Comparison of ENCODE assay signal across 19 cellular contexts in genomic region chr9:129209109-129209508, GRCh38. TPM values are rescaled to one million over a fixed set of nuclear protein-coding genes. Genes with fewer than 3 reads are reported as not detected.
DNase-seq lines count a peak whose midpoint lies in the region; ATAC-seq and TF ChIP-seq lines count a peak whose summit lies in the region.
"Had no signal": no experiment of that assay in that cellular context is flagged by ENCODE, and none has a peak within 500 bp of the region (broad histone marks: within the 10 kb centered on the region; RNA-seq: fewer than 3 reads in every experiment).

No MANE protein-coding gene starts in this region.

- peak overlapping the region; percentile 96 for H3K14ac ChIP-seq in H9 (ENCODE audit: insufficient read depth, low read length)

- H3K4me1 ChIP-seq in BLaER1 (peaks cover 20% of the 10 kb centered on the region), H9 (ENCODE audit: insufficient read depth, low read length) (no peaks in the 10 kb centered on the region; the same call in 1 of the 2 replicates), mesodermal cell (ENCODE audit: control insufficient read depth, insufficient read depth, low read length, poor library complexity, severe bottlenecking) (peaks cover 8% of the 10 kb centered on the region)
- H3K4me1 ChIP-seq: SJCRH30, uterus had no signal

- H3K23me2 ChIP-seq in H9 (ENCODE audit: insufficient read length, low read depth, low read length, poor library complexity, severe bottlenecking): peaks cover 7% of the 10 kb centered on the region

- H3K56ac ChIP-seq in H9 (ENCODE audit: insufficient read length, low read depth, low read length): no peak overlapping the region

- H2BK5ac ChIP-seq in H9 (ENCODE audit: insufficient read length, low read length): no peak overlapping the region

- TF ChIP-seq CTCF in H9 (conservative IDR thresholded peaks at IDR 0.05): no peak

- no CpG with 5 or more reads among the region's 4 CpGs for WGBS in H9 (ENCODE audit: extremely low coverage, insufficient read length, low lambda C conversion rate)
- WGBS in mesodermal cell (ENCODE audit: insufficient coverage in 2 of 2), 2 experiments: 26 to 57% methylated on average over 2 to 3 of the region's 4 CpGs

- H3K9ac ChIP-seq in BLaER1 (no peak overlapping the region), H9 (ENCODE audit: extremely low read depth, insufficient read length, low read length) (peak overlapping the region; percentile 72)

- H3K4me3 ChIP-seq in BLaER1 (no peak overlapping the region), mesodermal cell (ENCODE audit: extremely low read depth, insufficient read depth, low read length, poor library complexity, severe bottlenecking) (peak overlapping the region; percentile 9)
- H3K4me3 ChIP-seq: ovary, SJCRH30, uterus had no signal

- H3T11ph ChIP-seq in H9 (ENCODE audit: low read length): no peak overlapping the region

- H3K27me3 ChIP-seq in BLaER1: no peaks in the 10 kb centered on the region
- H3K27me3 ChIP-seq in H9 (ENCODE audit: insufficient read depth, low read length): no peaks in the 10 kb centered on the region
- H3K27me3 ChIP-seq: brain microvascular endothelial cell, ovary, SJCRH30, uterus had no signal

- no peak overlapping the region for H3K4ac ChIP-seq in H9 (ENCODE audit: low read depth, low read length)

- H3K27ac ChIP-seq in BLaER1: no peak overlapping the region
- peak overlapping the region; percentile 71 for H3K27ac ChIP-seq in H9 (ENCODE audit: insufficient read length, low read depth, low read length)
- no peak overlapping the region for H3K27ac ChIP-seq in mesodermal cell (ENCODE audit: low read depth, low read length, severe bottlenecking)
- no peak overlapping the region for H3K27ac ChIP-seq in substantia nigra (ENCODE audit: low read depth, low read length, poor library complexity, severe bottlenecking)
- H3K27ac ChIP-seq: brain microvascular endothelial cell, epithelial cell of prostate, ovary, SJCRH30, uterus had no signal

- H4K20me1 ChIP-seq in BLaER1 (no peaks in the 10 kb centered on the region), H9 (ENCODE audit: control insufficient read depth, insufficient read depth, insufficient read length) (peaks cover 2% of the 10 kb centered on the region)

- H4K91ac ChIP-seq in H9 (ENCODE audit: insufficient read length, low read depth, low read length): no peak overlapping the region

- peaks cover 0 to 12% (median 9%) of the 10 kb centered on the region in 3 experiments; a peak in 4 of 7 replicates for H3K36me3 Mint-ChIP-seq in H9 (ENCODE audit: insufficient read depth in 1 of 3, low read depth in 3 of 3)
- no peaks in the 10 kb centered on the region for H3K36me3 Mint-ChIP-seq in activated naive CD8-positive, alpha-beta T cell treated with anti-CD3 and anti-CD28 coated beads, Interleukin-2, amount 50 U/mL, for 24 hours (ENCODE audit: low read depth)

- H2BK15ac ChIP-seq in H9 (ENCODE audit: low read depth, low read length): no peak overlapping the region

- ATAC-seq in activated naive CD8-positive, alpha-beta T cell treated with anti-CD3 and anti-CD28 coated beads, Interleukin-2, amount 50 U/mL, for 24 hours: no peak
- ATAC-seq in GM21737 (IDR thresholded peaks at IDR 0.05; ENCODE audit: unreplicated experiment): no peak
- ATAC-seq: left lobe of liver had no signal

- H3K27ac Mint-ChIP-seq in H9: peak overlapping the region; percentile 97 to 99 (median 98)
- H3K27ac Mint-ChIP-seq in activated naive CD8-positive, alpha-beta T cell treated with anti-CD3 and anti-CD28 coated beads, Interleukin-2, amount 50 U/mL, for 24 hours: peak overlapping the region; percentile 89

- no peak overlapping the region for H3K23ac ChIP-seq in H9 (ENCODE audit: insufficient read length, low read depth, low read length)

- DNase-seq in H9 (peak; percentile 54), NK-92 (lab: John Stamatoyannopoulos, UW; ENCODE audit: unreplicated experiment) (no peak), substantia nigra (lab: John Stamatoyannopoulos, UW) (no peak), posterior cingulate gyrus (no peak)
- no peak for DNase-seq in activated naive CD8-positive, alpha-beta T cell treated with anti-CD3 and anti-CD28 coated beads, Interleukin-2, amount 50 U/mL, for 24 hours
- DNase-seq: brain microvascular endothelial cell, dermis blood vessel endothelial cell, foreskin melanocyte, NCI-H2081, NCI-H524 treated with DMSO at 0.1 percent for 48 hours, SJCRH30, uterus had no signal

- no peak overlapping the region for H2AFZ ChIP-seq in H9 (ENCODE audit: low read length)

- no peak overlapping the region for H2BK120ac ChIP-seq in H9 (ENCODE audit: low read depth, low read length, poor library complexity, severe bottlenecking)

- peaks cover 3% of the 10 kb centered on the region; the same call in 1 of the 2 replicates for H3K79me2 ChIP-seq in H9 (ENCODE audit: insufficient read depth, low read length)

- no peak overlapping the region for H2BK20ac ChIP-seq in H9 (ENCODE audit: low read depth, low read length, poor library complexity, severe bottlenecking)

- intact Hi-C loops in posterior cingulate gyrus (cut with DNase I): loop anchor here (10.0 kb wide), 1 partner anchor 46 kb away; no protein-coding TSS in a partner anchor

- no peaks in the 10 kb centered on the region for H3K79me1 ChIP-seq in H9 (ENCODE audit: insufficient read depth, low read depth, low read length, poor library complexity, severe bottlenecking)

- H3K18ac ChIP-seq in H9 (ENCODE audit: insufficient read length, low read depth, low read length): peak overlapping the region; percentile 68

- H2AK5ac ChIP-seq in H9 (ENCODE audit: insufficient read length, low read length): no peak overlapping the region

- H3K9me3 ChIP-seq in BLaER1: no peaks in the 10 kb centered on the region
- H3K9me3 ChIP-seq in H9 (ENCODE audit: control insufficient read depth, low read depth, low read length): no peaks in the 10 kb centered on the region
- no peaks in the 10 kb centered on the region for H3K9me3 ChIP-seq in mesodermal cell (ENCODE audit: control insufficient read depth, low read length)
- H3K9me3 ChIP-seq: ovary, SJCRH30, uterus had no signal

- H3K4me3 Mint-ChIP-seq in H9: peak overlapping the region; percentile 89 to 92
- peak overlapping the region; percentile 71 for H3K4me3 Mint-ChIP-seq in activated naive CD8-positive, alpha-beta T cell treated with anti-CD3 and anti-CD28 coated beads, Interleukin-2, amount 50 U/mL, for 24 hours

- no peaks in the 10 kb centered on the region for H3K36me3 ChIP-seq in BLaER1
- H3K36me3 ChIP-seq in mesodermal cell (ENCODE audit: control insufficient read depth, insufficient read depth, low read length): no peaks in the 10 kb centered on the region
- H3K36me3 ChIP-seq: brain microvascular endothelial cell, ovary, SJCRH30, uterus had no signal

- H3K4me1 Mint-ChIP-seq in H9: peaks cover 30 to 48% of the 10 kb centered on the region in 2 experiments
- peaks cover 35% of the 10 kb centered on the region for H3K4me1 Mint-ChIP-seq in activated naive CD8-positive, alpha-beta T cell treated with anti-CD3 and anti-CD28 coated beads, Interleukin-2, amount 50 U/mL, for 24 hours

- H3K4me2 ChIP-seq in BLaER1 (peak overlapping the region; percentile 72), H9 (ENCODE audit: insufficient read depth, insufficient read length, low read length) (peak overlapping the region; percentile 98)

- H4K8ac ChIP-seq in H9 (replicated peaks; ENCODE audit: insufficient read length, low read depth, low read length): no peak overlapping the region

- H2BK12ac ChIP-seq in H9 (ENCODE audit: insufficient read length, low read depth, low read length): no peak overlapping the region

- peaks cover 9% of the 10 kb centered on the region for H3K27me3 Mint-ChIP-seq in H9 (ENCODE audit: low read depth)
- no peaks in the 10 kb centered on the region for H3K27me3 Mint-ChIP-seq in activated naive CD8-positive, alpha-beta T cell treated with anti-CD3 and anti-CD28 coated beads, Interleukin-2, amount 50 U/mL, for 24 hours

- no peaks in the 10 kb centered on the region; a peak in 1 of 5 replicates for H3K9me3 Mint-ChIP-seq in H9
- H3K9me3 Mint-ChIP-seq in activated naive CD8-positive, alpha-beta T cell treated with anti-CD3 and anti-CD28 coated beads, Interleukin-2, amount 50 U/mL, for 24 hours: no peaks in the 10 kb centered on the region

- peak overlapping the region; percentile 53 for H4K5ac ChIP-seq in H9 (ENCODE audit: insufficient read length, low read depth, low read length)

RNA-seq across cellular contexts. Expression of gene IER5L, which starts 31.0 kb away (rescaled TPM):
- 1.0 and 1.3 TPM in 2 replicates for total RNA-seq in H9 (2021)
- polyA plus RNA-seq in mesodermal cell (2013, experiment 1 of 2): 75.6 TPM
- 55.6 TPM for polyA plus RNA-seq in mesodermal cell (2013, experiment 2 of 2)
- total RNA-seq: Daoy had no signal
